ENCODE assay signal across 1 cellular context in the genomic region with DNA sequence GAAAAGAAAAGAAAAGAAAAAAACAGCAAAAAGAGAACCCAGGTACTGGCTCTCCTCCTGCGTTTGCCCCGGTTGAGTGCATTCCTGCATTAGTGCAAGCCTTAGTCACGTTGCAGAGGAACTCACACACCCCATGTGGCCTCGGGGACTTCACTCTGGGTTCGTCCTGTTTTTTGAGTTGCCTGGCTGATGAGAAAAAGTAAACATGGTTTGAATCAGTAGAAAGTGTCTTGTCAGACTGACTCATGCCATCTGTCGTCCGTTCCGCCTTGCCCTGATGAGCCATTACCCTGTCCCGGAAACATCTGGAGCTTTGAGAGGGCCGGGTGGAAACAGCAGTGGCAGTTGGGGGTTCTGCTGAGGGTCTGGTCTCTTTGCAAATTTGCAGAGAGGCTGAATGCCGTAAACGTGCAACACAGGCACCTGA.
A peak's percentile ranks its signal among the peaks of the same experiment; 100 is the strongest.
TF ChIP-seq lines count a peak whose summit lies in the region.

No MANE protein-coding gene starts in this region.

TF ChIP-seq in HepG2, 621 proteins besides CTCF, POLR2A, EP300 and RAD21 (continued from another document and continues in another):
- TF ChIP-seq, protein P1, sequence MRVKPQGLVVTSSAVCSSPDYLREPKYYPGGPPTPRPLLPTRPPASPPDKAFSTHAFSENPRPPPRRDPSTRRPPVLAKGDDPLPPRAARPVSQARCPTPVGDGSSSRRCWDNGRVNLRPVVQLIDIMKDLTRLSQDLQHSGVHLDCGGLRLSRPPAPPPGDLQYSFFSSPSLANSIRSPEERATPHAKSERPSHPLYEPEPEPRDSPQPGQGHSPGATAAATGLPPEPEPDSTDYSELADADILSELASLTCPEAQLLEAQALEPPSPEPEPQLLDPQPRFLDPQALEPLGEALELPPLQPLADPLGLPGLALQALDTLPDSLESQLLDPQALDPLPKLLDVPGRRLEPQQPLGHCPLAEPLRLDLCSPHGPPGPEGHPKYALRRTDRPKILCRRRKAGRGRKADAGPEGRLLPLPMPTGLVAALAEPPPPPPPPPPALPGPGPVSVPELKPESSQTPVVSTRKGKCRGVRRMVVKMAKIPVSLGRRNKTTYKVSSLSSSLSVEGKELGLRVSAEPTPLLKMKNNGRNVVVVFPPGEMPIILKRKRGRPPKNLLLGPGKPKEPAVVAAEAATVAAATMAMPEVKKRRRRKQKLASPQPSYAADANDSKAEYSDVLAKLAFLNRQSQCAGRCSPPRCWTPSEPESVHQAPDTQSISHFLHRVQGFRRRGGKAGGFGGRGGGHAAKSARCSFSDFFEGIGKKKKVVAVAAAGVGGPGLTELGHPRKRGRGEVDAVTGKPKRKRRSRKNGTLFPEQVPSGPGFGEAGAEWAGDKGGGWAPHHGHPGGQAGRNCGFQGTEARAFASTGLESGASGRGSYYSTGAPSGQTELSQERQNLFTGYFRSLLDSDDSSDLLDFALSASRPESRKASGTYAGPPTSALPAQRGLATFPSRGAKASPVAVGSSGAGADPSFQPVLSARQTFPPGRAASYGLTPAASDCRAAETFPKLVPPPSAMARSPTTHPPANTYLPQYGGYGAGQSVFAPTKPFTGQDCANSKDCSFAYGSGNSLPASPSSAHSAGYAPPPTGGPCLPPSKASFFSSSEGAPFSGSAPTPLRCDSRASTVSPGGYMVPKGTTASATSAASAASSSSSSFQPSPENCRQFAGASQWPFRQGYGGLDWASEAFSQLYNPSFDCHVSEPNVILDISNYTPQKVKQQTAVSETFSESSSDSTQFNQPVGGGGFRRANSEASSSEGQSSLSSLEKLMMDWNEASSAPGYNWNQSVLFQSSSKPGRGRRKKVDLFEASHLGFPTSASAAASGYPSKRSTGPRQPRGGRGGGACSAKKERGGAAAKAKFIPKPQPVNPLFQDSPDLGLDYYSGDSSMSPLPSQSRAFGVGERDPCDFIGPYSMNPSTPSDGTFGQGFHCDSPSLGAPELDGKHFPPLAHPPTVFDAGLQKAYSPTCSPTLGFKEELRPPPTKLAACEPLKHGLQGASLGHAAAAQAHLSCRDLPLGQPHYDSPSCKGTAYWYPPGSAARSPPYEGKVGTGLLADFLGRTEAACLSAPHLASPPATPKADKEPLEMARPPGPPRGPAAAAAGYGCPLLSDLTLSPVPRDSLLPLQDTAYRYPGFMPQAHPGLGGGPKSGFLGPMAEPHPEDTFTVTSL (CRISPR knock-in tag; IDR thresholded peaks at IDR 0.05; ENCODE audit: borderline replicate concordance) = no peak
- no peak for TF ChIP-seq ZFAT (CRISPR knock-in tag; conservative IDR thresholded peaks at IDR 0.05)
- TF ChIP-seq SIN3B (IDR thresholded peaks at IDR 0.05; ENCODE audit: low read length) = no peak
- peak; percentile 34; the same call in 1 of the 2 replicates for TF ChIP-seq CEBPG (CRISPR knock-in tag; IDR thresholded peaks at IDR 0.05)
- TF ChIP-seq HIVEP1 (CRISPR knock-in tag; IDR thresholded peaks at IDR 0.05) = 0 out of 2 replicates have a peak, but pooled peaks have one; percentile 19
- TF ChIP-seq, protein P2, sequence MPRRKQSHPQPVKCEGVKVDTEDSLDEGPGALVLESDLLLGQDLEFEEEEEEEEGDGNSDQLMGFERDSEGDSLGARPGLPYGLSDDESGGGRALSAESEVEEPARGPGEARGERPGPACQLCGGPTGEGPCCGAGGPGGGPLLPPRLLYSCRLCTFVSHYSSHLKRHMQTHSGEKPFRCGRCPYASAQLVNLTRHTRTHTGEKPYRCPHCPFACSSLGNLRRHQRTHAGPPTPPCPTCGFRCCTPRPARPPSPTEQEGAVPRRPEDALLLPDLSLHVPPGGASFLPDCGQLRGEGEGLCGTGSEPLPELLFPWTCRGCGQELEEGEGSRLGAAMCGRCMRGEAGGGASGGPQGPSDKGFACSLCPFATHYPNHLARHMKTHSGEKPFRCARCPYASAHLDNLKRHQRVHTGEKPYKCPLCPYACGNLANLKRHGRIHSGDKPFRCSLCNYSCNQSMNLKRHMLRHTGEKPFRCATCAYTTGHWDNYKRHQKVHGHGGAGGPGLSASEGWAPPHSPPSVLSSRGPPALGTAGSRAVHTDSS (CRISPR knock-in tag; conservative IDR thresholded peaks at IDR 0.05) = no peak
- TF ChIP-seq, protein P3, sequence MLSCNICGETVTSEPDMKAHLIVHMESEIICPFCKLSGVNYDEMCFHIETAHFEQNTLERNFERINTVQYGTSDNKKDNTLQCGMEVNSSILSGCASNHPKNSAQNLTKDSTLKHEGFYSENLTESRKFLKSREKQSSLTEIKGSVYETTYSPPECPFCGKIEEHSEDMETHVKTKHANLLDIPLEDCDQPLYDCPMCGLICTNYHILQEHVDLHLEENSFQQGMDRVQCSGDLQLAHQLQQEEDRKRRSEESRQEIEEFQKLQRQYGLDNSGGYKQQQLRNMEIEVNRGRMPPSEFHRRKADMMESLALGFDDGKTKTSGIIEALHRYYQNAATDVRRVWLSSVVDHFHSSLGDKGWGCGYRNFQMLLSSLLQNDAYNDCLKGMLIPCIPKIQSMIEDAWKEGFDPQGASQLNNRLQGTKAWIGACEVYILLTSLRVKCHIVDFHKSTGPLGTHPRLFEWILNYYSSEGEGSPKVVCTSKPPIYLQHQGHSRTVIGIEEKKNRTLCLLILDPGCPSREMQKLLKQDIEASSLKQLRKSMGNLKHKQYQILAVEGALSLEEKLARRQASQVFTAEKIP (CRISPR knock-in tag; IDR thresholded peaks at IDR 0.05; ENCODE audit: borderline replicate concordance) = no peak
- TF ChIP-seq, protein P4, sequence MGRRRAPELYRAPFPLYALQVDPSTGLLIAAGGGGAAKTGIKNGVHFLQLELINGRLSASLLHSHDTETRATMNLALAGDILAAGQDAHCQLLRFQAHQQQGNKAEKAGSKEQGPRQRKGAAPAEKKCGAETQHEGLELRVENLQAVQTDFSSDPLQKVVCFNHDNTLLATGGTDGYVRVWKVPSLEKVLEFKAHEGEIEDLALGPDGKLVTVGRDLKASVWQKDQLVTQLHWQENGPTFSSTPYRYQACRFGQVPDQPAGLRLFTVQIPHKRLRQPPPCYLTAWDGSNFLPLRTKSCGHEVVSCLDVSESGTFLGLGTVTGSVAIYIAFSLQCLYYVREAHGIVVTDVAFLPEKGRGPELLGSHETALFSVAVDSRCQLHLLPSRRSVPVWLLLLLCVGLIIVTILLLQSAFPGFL (CRISPR knock-in tag; IDR thresholded peaks at IDR 0.05) = no peak
- no peak for TF ChIP-seq ZNF737 (CRISPR knock-in tag; IDR thresholded peaks at IDR 0.05; ENCODE audit: borderline replicate concordance)
- TF ChIP-seq SP140L (CRISPR knock-in tag; IDR thresholded peaks at IDR 0.05; ENCODE audit: borderline replicate concordance) = no peak
- no peak for TF ChIP-seq ZNF766 (CRISPR knock-in tag; IDR thresholded peaks at IDR 0.05; ENCODE audit: borderline replicate concordance)
- TF ChIP-seq, protein P5, sequence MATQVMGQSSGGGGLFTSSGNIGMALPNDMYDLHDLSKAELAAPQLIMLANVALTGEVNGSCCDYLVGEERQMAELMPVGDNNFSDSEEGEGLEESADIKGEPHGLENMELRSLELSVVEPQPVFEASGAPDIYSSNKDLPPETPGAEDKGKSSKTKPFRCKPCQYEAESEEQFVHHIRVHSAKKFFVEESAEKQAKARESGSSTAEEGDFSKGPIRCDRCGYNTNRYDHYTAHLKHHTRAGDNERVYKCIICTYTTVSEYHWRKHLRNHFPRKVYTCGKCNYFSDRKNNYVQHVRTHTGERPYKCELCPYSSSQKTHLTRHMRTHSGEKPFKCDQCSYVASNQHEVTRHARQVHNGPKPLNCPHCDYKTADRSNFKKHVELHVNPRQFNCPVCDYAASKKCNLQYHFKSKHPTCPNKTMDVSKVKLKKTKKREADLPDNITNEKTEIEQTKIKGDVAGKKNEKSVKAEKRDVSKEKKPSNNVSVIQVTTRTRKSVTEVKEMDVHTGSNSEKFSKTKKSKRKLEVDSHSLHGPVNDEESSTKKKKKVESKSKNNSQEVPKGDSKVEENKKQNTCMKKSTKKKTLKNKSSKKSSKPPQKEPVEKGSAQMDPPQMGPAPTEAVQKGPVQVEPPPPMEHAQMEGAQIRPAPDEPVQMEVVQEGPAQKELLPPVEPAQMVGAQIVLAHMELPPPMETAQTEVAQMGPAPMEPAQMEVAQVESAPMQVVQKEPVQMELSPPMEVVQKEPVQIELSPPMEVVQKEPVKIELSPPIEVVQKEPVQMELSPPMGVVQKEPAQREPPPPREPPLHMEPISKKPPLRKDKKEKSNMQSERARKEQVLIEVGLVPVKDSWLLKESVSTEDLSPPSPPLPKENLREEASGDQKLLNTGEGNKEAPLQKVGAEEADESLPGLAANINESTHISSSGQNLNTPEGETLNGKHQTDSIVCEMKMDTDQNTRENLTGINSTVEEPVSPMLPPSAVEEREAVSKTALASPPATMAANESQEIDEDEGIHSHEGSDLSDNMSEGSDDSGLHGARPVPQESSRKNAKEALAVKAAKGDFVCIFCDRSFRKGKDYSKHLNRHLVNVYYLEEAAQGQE (IDR thresholded peaks at IDR 0.05; ENCODE audit: borderline replicate concordance in 1 of 2, low read depth in 1 of 2, low read length in 2 of 2) = no peak
- TF ChIP-seq, protein P6, sequence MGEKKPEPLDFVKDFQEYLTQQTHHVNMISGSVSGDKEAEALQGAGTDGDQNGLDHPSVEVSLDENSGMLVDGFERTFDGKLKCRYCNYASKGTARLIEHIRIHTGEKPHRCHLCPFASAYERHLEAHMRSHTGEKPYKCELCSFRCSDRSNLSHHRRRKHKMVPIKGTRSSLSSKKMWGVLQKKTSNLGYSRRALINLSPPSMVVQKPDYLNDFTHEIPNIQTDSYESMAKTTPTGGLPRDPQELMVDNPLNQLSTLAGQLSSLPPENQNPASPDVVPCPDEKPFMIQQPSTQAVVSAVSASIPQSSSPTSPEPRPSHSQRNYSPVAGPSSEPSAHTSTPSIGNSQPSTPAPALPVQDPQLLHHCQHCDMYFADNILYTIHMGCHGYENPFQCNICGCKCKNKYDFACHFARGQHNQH (CRISPR knock-in tag; IDR thresholded peaks at IDR 0.05) = no peak
- TF ChIP-seq, protein P7, sequence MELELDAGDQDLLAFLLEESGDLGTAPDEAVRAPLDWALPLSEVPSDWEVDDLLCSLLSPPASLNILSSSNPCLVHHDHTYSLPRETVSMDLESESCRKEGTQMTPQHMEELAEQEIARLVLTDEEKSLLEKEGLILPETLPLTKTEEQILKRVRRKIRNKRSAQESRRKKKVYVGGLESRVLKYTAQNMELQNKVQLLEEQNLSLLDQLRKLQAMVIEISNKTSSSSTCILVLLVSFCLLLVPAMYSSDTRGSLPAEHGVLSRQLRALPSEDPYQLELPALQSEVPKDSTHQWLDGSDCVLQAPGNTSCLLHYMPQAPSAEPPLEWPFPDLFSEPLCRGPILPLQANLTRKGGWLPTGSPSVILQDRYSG (CRISPR knock-in tag; IDR thresholded peaks at IDR 0.05) = no peak
- no peak for TF ChIP-seq ZNF180 (CRISPR knock-in tag; IDR thresholded peaks at IDR 0.05; ENCODE audit: borderline replicate concordance, low read depth)
- TF ChIP-seq, protein P8, sequence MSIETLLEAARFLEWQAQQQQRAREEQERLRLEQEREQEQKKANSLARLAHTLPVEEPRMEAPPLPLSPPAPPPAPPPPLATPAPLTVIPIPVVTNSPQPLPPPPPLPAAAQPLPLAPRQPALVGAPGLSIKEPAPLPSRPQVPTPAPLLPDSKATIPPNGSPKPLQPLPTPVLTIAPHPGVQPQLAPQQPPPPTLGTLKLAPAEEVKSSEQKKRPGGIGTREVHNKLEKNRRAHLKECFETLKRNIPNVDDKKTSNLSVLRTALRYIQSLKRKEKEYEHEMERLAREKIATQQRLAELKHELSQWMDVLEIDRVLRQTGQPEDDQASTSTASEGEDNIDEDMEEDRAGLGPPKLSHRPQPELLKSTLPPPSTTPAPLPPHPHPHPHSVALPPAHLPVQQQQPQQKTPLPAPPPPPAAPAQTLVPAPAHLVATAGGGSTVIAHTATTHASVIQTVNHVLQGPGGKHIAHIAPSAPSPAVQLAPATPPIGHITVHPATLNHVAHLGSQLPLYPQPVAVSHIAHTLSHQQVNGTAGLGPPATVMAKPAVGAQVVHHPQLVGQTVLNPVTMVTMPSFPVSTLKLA (IDR thresholded peaks at IDR 0.05) = peak; percentile 39
- TF ChIP-seq, protein P9, sequence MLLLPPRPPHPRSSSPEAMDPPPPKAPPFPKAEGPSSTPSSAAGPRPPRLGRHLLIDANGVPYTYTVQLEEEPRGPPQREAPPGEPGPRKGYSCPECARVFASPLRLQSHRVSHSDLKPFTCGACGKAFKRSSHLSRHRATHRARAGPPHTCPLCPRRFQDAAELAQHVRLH (CRISPR knock-in tag; IDR thresholded peaks at IDR 0.05; ENCODE audit: borderline replicate concordance, low read depth) = no peak
- TF ChIP-seq BCL6 (CRISPR knock-in tag; IDR thresholded peaks at IDR 0.05) = no peak
- TF ChIP-seq, protein P10, sequence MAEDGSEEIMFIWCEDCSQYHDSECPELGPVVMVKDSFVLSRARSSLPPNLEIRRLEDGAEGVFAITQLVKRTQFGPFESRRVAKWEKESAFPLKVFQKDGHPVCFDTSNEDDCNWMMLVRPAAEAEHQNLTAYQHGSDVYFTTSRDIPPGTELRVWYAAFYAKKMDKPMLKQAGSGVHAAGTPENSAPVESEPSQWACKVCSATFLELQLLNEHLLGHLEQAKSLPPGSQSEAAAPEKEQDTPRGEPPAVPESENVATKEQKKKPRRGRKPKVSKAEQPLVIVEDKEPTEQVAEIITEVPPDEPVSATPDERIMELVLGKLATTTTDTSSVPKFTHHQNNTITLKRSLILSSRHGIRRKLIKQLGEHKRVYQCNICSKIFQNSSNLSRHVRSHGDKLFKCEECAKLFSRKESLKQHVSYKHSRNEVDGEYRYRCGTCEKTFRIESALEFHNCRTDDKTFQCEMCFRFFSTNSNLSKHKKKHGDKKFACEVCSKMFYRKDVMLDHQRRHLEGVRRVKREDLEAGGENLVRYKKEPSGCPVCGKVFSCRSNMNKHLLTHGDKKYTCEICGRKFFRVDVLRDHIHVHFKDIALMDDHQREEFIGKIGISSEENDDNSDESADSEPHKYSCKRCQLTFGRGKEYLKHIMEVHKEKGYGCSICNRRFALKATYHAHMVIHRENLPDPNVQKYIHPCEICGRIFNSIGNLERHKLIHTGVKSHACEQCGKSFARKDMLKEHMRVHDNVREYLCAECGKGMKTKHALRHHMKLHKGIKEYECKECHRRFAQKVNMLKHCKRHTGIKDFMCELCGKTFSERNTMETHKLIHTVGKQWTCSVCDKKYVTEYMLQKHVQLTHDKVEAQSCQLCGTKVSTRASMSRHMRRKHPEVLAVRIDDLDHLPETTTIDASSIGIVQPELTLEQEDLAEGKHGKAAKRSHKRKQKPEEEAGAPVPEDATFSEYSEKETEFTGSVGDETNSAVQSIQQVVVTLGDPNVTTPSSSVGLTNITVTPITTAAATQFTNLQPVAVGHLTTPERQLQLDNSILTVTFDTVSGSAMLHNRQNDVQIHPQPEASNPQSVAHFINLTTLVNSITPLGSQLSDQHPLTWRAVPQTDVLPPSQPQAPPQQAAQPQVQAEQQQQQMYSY (CRISPR knock-in tag; IDR thresholded peaks at IDR 0.05) = no peak
- no peak for TF ChIP-seq ZNF570 (CRISPR knock-in tag; IDR thresholded peaks at IDR 0.05; ENCODE audit: borderline replicate concordance)
- 0 out of 2 replicates have a peak, but pooled peaks have one; percentile 40 for TF ChIP-seq MEF2D (CRISPR knock-in tag; IDR thresholded peaks at IDR 0.05)
- TF ChIP-seq, protein P11, sequence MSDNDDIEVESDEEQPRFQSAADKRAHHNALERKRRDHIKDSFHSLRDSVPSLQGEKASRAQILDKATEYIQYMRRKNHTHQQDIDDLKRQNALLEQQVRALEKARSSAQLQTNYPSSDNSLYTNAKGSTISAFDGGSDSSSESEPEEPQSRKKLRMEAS (IDR thresholded peaks at IDR 0.05) = peak; percentile 63
- TF ChIP-seq, protein P12, sequence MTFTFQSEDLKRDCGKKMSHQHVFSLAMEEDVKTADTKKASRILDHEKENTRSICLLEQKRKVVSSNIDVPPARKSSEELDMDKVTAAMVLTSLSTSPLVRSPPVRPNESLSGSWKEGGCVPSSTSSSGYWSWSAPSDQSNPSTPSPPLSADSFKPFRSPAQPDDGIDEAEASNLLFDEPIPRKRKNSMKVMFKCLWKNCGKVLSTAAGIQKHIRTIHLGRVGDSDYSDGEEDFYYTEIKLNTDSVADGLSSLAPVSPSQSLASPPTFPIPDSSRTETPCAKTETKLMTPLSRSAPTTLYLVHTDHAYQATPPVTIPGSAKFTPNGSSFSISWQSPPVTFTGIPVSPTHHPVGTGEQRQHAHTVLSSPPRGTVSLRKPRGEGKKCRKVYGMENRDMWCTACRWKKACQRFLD (CRISPR knock-in tag; IDR thresholded peaks at IDR 0.05; ENCODE audit: borderline replicate concordance) = no peak
- TF ChIP-seq ZNF563 (CRISPR knock-in tag; IDR thresholded peaks at IDR 0.05) = no peak
- TF ChIP-seq SRY (CRISPR knock-in tag; IDR thresholded peaks at IDR 0.05) = 0 out of 2 replicates have a peak, but pooled peaks have one; percentile 5
- TF ChIP-seq ZNF839 (CRISPR knock-in tag; IDR thresholded peaks at IDR 0.05; ENCODE audit: borderline replicate concordance) = no peak
